ENCODE assay signal across 23 cellular contexts in genomic region chr7:145903658-145904057, GRCh38.
"Had no signal": no experiment of that assay in that cellular context is flagged by ENCODE, and none has a peak within 500 bp of the region (broad histone marks: within the 10 kb centered on the region; RNA-seq: fewer than 3 reads in every experiment).

No MANE protein-coding gene starts in this region.

- DNase-seq: dermis blood vessel endothelial cell; dorsolateral prefrontal cortex; effector CD4-positive, alpha-beta T cell; effector memory CD4-positive, alpha-beta T cell; foreskin keratinocyte; gastrocnemius medialis; glutamatergic neuron; head of caudate nucleus; heart right ventricle; hippocampal formation; left cardiac atrium; left lung; left ventricle myocardium superior; lower lobe of right lung; mesenchymal stem cell; mucosa of descending colon; naive B cell; naive thymus-derived CD8-positive, alpha-beta T cell had no signal

- H3K9me3 ChIP-seq: gastrocnemius medialis, lower lobe of right lung had no signal

- FAIRE-seq: endothelial cell of umbilical vein, islet of Langerhans, keratinocyte had no signal

- H3K27me3 ChIP-seq: esophagus muscularis mucosa, foreskin keratinocyte, gastrocnemius medialis, heart right ventricle, left lung had no signal

- H3K36me3 ChIP-seq: esophagus muscularis mucosa, gastrocnemius medialis, heart right ventricle, left lung, lower lobe of right lung had no signal

- ATAC-seq: foreskin keratinocyte; gastrocnemius medialis; heart right ventricle; left cardiac atrium; left lung; left ventricle myocardium superior; lower lobe of right lung; mucosa of descending colon; naive thymus-derived CD8-positive, alpha-beta T cell had no signal

- H3K27ac ChIP-seq: coronary artery, dorsolateral prefrontal cortex, esophagus muscularis mucosa, foreskin keratinocyte, gastrocnemius medialis, heart right ventricle, left lung, lower lobe of right lung had no signal

- H3K4me1 ChIP-seq: esophagus muscularis mucosa, foreskin keratinocyte, gastrocnemius medialis, heart right ventricle, left lung, lower lobe of right lung had no signal

- H3K4me3 ChIP-seq: coronary artery, dorsolateral prefrontal cortex, esophagus muscularis mucosa, gastrocnemius medialis, heart right ventricle, left lung, lower lobe of right lung, mucosa of descending colon had no signal
